ENCODE assay signal across 9 cellular contexts in the genomic region with DNA sequence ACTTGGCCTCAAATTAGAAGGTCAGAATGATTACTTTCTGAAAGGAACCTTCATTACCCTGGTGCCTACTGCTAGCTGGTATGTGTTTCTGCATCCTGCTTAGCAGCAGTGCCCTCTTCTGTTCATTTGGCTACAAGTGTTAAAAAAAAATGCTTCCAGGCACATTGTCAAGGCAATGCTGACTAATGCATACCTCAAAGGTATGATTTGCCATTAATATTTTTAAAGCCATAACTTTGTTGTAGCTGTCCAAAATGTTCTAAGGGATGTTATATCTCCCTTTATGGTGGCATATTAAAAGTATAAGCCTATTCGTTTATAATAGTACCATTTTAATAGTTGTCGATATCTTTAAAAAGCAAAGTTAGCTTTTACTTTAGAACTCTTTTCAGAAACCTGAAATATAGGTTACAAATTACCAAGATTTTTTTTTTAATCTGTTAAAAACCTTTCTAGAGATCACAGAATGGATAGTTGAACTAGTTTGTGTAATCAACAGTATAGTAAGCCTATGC. TPM values are rescaled to one million over a fixed set of nuclear protein-coding genes. Genes with fewer than 3 reads are reported as not detected.
DNase-seq lines count a peak whose midpoint lies in the region; ATAC-seq and TF ChIP-seq lines count a peak whose summit lies in the region.
"Had no signal": no experiment of that assay in that cellular context is flagged by ENCODE, and none has a peak within 500 bp of the region (broad histone marks: within the 10 kb centered on the region; RNA-seq: fewer than 3 reads in every experiment).

No MANE protein-coding gene starts in this region.

- no peaks in the 10 kb centered on the region for H3K4me1 ChIP-seq in hepatocyte (ENCODE audit: insufficient read depth)

- peak; percentile 77 for TF ChIP-seq CTCF in hepatocyte (IDR thresholded peaks at IDR 0.05; ENCODE audit: poor library complexity)

- ATAC-seq in GM21786 (IDR thresholded peaks at IDR 0.05; ENCODE audit: unreplicated experiment): peak; percentile 83

- H3K9me3 ChIP-seq in hepatocyte (ENCODE audit: low read depth): no peaks in the 10 kb centered on the region
- H3K9me3 ChIP-seq: neutrophil had no signal

- no peaks in the 10 kb centered on the region for H3K36me3 ChIP-seq in hepatocyte (replicated peaks; ENCODE audit: insufficient read depth, low read depth)

- H3K79me2 ChIP-seq in hepatocyte: no peaks in the 10 kb centered on the region

- no peak overlapping the region for H2AFZ ChIP-seq in hepatocyte

- H4K20me1 ChIP-seq in hepatocyte (ENCODE audit: insufficient read depth, poor library complexity, severe bottlenecking): no peaks in the 10 kb centered on the region

- DNase-seq in stimulated activated CD4-positive, alpha-beta T cell treated with anti-CD3 and anti-CD28 coated beads, Interleukin-2, amount 100 ng/mL, for 4 hours (ENCODE audit: low read depth): peak; percentile 10
- no peak for DNase-seq in stimulated activated CD4-positive, alpha-beta T cell treated with anti-CD3 and anti-CD28 coated beads, Interleukin-12 subunit alpha, Interleukin-12 subunit beta, amount 100 ng/mL, for 4 hours
- DNase-seq in HUDEP-2 (lab: John Stamatoyannopoulos, UW; ENCODE audit: unreplicated experiment in 76 of 76) (peak in 39 of 76 experiments; percentile 0 to 60 (median 28)), OCI-M1 (lab: John Stamatoyannopoulos, UW) (peak; percentile 72), astrocyte of the hippocampus (ENCODE audit: low read depth, low spot score) (peak; percentile 81), hepatocyte (ENCODE audit: low spot score) (peak; percentile 74), smooth muscle cell of the brain vasculature (ENCODE audit: low read depth, low spot score) (peak; percentile 39)

- no peak overlapping the region for H3K4me3 ChIP-seq in hepatocyte

- H3K4me2 ChIP-seq in hepatocyte: no peak overlapping the region

- H3K27me3 ChIP-seq in hepatocyte: no peaks in the 10 kb centered on the region
- H3K27me3 ChIP-seq: neutrophil had no signal

- no peak overlapping the region for H3K27ac ChIP-seq in hepatocyte
- H3K27ac ChIP-seq: neutrophil had no signal

- H3K9me2 ChIP-seq in hepatocyte (replicated peaks; ENCODE audit: insufficient read depth): no peaks in the 10 kb centered on the region

- 86% methylated on average over 2 of the region's 2 CpGs for WGBS in hepatocyte (ENCODE audit: low lambda C conversion rate, missing lambda C conversion rate)

RNA-seq across cellular contexts. Expression of gene FAM171B, which starts 52.0 kb away (rescaled TPM):
- 11.7 and 15.6 TPM in 2 replicates for total RNA-seq in hepatocyte
- polyA plus RNA-seq in hepatocyte: 2.6 and 2.7 TPM in 2 replicates

RNA-seq across cellular contexts. Expression of gene ITGAV, which starts 52.0 kb away (rescaled TPM):
- 109 and 135 TPM in 2 replicates for total RNA-seq in hepatocyte
- polyA plus RNA-seq in hepatocyte: 32.4 and 32.7 TPM in 2 replicates
